ENCODE assay signal across 19 cellular contexts in the genomic region with DNA sequence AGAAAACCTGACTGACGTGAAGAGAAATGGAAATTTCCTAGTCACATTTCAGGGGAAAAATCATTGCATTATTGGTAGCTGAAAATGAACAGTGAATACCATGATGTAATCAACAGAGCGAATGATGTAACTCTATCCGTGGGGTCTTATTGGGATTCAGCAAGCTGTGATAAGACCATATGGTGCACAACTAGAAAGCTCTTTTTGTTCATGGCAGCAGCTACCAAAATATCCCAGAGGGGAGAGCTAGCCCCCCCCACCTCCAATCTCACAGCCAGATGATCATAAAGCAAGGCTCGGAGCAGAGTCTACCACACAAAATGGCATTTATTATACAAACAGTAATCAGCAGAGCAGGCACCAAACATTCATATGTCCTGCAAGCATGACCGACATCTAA. TPM values are rescaled to one million over a fixed set of nuclear protein-coding genes. Genes with fewer than 3 reads are reported as not detected.
DNase-seq lines count a peak whose midpoint lies in the region; ATAC-seq and TF ChIP-seq lines count a peak whose summit lies in the region.
"Had no signal": no experiment of that assay in that cellular context is flagged by ENCODE, and none has a peak within 500 bp of the region (broad histone marks: within the 10 kb centered on the region; RNA-seq: fewer than 3 reads in every experiment).

No MANE protein-coding gene starts in this region.

- ATAC-seq in omental fat pad (ENCODE audit: low FRiP score), result no peak
- ATAC-seq: effector memory CD8-positive, alpha-beta T cell; GM12878 had no signal

- H3K4ac ChIP-seq in mesenchymal stem cell (ENCODE audit: low read depth in 1 of 2, low read length in 2 of 2), result no peak overlapping the region

- DNase-seq in DMS 273 (lab: John Stamatoyannopoulos, UW; ENCODE audit: unreplicated experiment) (peak; percentile 94), NB4 (ENCODE audit: low read depth) (peak; percentile 18), RPMI7951 (ENCODE audit: low read depth) (peak; percentile 20), mesenchymal stem cell (peak; percentile 35), omental fat pad (ENCODE audit: low spot score) (no peak), GM13977 (ENCODE audit: low spot score) (no peak)
- no peak for DNase-seq in stimulated activated CD4-positive, alpha-beta T cell treated with anti-CD3 and anti-CD28 coated beads, Interleukin-4, amount 100 ng/mL, for 4 hours
- DNase-seq: activated T-cell treated with anti-CD3 and anti-CD28 coated beads for 4 hours; BE2C; cerebellar nuclear complex; effector memory CD8-positive, alpha-beta T cell; GDM1; naive B cell; NCI-H146; NCI-H526; stimulated activated CD4-positive, alpha-beta T cell treated with anti-CD3 and anti-CD28 coated beads, Interleukin-4, amount 100 ng/mL, for 1 hour had no signal

- TF ChIP-seq POLR2A in NB4 (IDR thresholded peaks at IDR 0.05; ENCODE audit: extremely low read depth, insufficient read length), result no peak

- no peak overlapping the region for H4K8ac ChIP-seq in mesenchymal stem cell (ENCODE audit: low read length)

- H3K9ac ChIP-seq in mesenchymal stem cell (ENCODE audit: low read length), result no peak overlapping the region

- 83% methylated on average over 5 of the region's 5 CpGs for WGBS in mesenchymal stem cell

- no peak overlapping the region for H2AK5ac ChIP-seq in mesenchymal stem cell (ENCODE audit: low read length, severe bottlenecking)

- no peak overlapping the region for H3K23ac ChIP-seq in mesenchymal stem cell (ENCODE audit: low read length in 2 of 2)

- no peak overlapping the region for H2BK15ac ChIP-seq in mesenchymal stem cell (ENCODE audit: low read depth, poor library complexity, severe bottlenecking)

- no peak overlapping the region for H2BK5ac ChIP-seq in mesenchymal stem cell (ENCODE audit: low read depth, low read length, poor library complexity, severe bottlenecking)

- H3K27ac ChIP-seq in mesenchymal stem cell (ENCODE audit: low read length, poor library complexity, severe bottlenecking), result no peak overlapping the region
- H3K27ac ChIP-seq: hepatocyte, vagina had no signal

- TF ChIP-seq CTCF in NB4 (IDR thresholded peaks at IDR 0.05; ENCODE audit: low read depth, low read length) (no peak), omental fat pad (IDR thresholded peaks at IDR 0.05) (no peak), GM13977 (IDR thresholded peaks at IDR 0.05; ENCODE audit: extremely low read depth, insufficient read depth, missing control alignments) (no peak)

- H3K18ac ChIP-seq in mesenchymal stem cell (ENCODE audit: low read depth in 1 of 2, low read length in 2 of 2), result no peak overlapping the region

- no peak overlapping the region for H2BK120ac ChIP-seq in mesenchymal stem cell (ENCODE audit: low read depth, low read length)

- no peak overlapping the region for H2BK12ac ChIP-seq in mesenchymal stem cell (ENCODE audit: low read length in 2 of 2)

- H3K4me2 ChIP-seq in mesenchymal stem cell (ENCODE audit: low read length, poor library complexity, severe bottlenecking), result no peak overlapping the region
- H3K4me2 ChIP-seq: hepatocyte had no signal

- H3K14ac ChIP-seq in mesenchymal stem cell (ENCODE audit: low read length in 2 of 2), result no peak overlapping the region

- no peaks in the 10 kb centered on the region for H3K9me3 ChIP-seq in mesenchymal stem cell (ENCODE audit: control insufficient read depth, low read length)
- H3K9me3 ChIP-seq: BE2C, vagina had no signal

- no peak overlapping the region for H4K91ac ChIP-seq in mesenchymal stem cell (ENCODE audit: low read length)

- H3K4me3 ChIP-seq in NB4 (ENCODE audit: low read depth, low read length) (no peak overlapping the region), mesenchymal stem cell (ENCODE audit: insufficient read depth in 1 of 2, low read depth in 1 of 2, low read length in 2 of 2) (no peak overlapping the region)
- H3K4me3 ChIP-seq: GM12878, hepatocyte, vagina had no signal

- H3K27me3 ChIP-seq in mesenchymal stem cell (ENCODE audit: control insufficient read depth in 1 of 2, insufficient read depth in 1 of 2, low read length in 2 of 2), result peaks cover 0 to 12% of the 10 kb centered on the region in 2 experiments
- H3K27me3 ChIP-seq: BE2C, hepatocyte, vagina had no signal

- H3K36me3 ChIP-seq in mesenchymal stem cell (ENCODE audit: control insufficient read depth in 1 of 2, insufficient read depth in 2 of 2, low read depth in 1 of 2, low read length in 2 of 2), result no peaks in the 10 kb centered on the region
- H3K36me3 ChIP-seq: BE2C, vagina had no signal

- no peak overlapping the region for H2AFZ ChIP-seq in mesenchymal stem cell (ENCODE audit: low read depth, low read length)
- H2AFZ ChIP-seq: hepatocyte had no signal

- no peaks in the 10 kb centered on the region for H3K79me1 ChIP-seq in mesenchymal stem cell (replicated peaks; ENCODE audit: low read length, poor library complexity, severe bottlenecking)

- in situ Hi-C loops in GM13977 (cut with MboI; ENCODE audit: low pct_unique_long_range_greater_than_20kb, low sequenced_read_pairs, unreplicated experiment), result no loop called here

- H3K4me1 ChIP-seq in mesenchymal stem cell (ENCODE audit: control insufficient read depth, insufficient read depth, low read depth, low read length), result peaks cover 11% of the 10 kb centered on the region
- H3K4me1 ChIP-seq: BE2C, vagina had no signal

RNA-seq across cellular contexts. Expression of a gene that starts 22.2 kb away (rescaled TPM):
- 0.12 and 0.59 TPM in 2 replicates for total RNA-seq in RPMI7951 (2014; rRNA removed; shearing (Covaris generic))
- polyA plus RNA-seq in mesenchymal stem cell (2013, experiment 1 of 2), result 0.06 TPM
- 0.01 TPM for polyA plus RNA-seq in mesenchymal stem cell (2013, experiment 2 of 2)
- 1 to 10 TPM in 1 of 4 donors, under 1 TPM in 3; 0.24 to 1.4 (median 0.34) TPM for total RNA-seq in omental fat pad

Comparison
In these comparisons a context has a peak if more than half of its experiments do, and no peak if none do; other contexts are left out.
1. DNase-seq: peak in DMS 273 (single experiment), NB4 (single experiment), RPMI7951 (single experiment) and mesenchymal stem cell (single experiment); none in omental fat pad (single experiment), stimulated activated CD4-positive, alpha-beta T cell treated with anti-CD3 and anti-CD28 coated beads, Interleukin-4, amount 100 ng/mL, for 4 hours (0 of 2) and GM13977 (single experiment).